Comparison of ENCODE assay signal across 2 cellular contexts in the genomic region with DNA sequence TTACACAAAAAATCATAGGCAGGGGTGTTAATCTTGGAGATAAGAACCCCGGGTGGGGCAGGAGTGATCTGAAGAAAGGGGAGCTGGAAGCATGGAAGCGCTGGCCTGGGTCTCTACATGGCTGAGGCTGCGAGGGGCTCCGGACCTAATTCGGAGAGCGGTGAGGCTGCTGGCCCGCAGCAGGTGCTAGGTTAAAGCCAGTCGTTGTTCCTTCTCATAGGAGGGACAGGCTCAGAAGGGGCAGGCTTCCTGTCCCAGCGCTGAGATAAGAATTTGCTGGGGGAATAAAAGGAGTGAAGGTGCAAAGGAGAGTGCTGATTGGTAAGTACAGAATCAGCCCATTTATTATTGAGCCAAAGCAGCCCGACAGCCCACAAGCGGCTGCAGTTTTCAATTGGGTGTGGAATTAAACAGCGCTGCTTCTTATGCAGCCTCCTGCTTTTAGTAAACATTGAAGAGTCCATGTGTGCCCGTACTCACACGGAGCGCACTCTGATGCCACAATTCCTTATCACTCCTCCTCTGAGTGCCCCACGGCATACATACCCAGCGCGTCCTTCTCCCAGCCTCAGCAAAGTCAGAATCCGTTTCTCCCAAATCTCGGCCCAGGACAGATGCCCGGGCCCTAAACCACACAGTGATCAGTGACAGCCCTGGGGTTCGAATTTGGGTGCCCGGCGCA.
TF ChIP-seq lines count a peak whose summit lies in the region.

No MANE protein-coding gene starts in this region.

TF ChIP-seq in liver, 16 proteins besides CTCF, POLR2A, EP300 and RAD21:
- no peak for TF ChIP-seq YY1 (IDR thresholded peaks at IDR 0.05)

TF ChIP-seq in HepG2, 621 proteins besides CTCF, POLR2A, EP300 and RAD21:
- no peak for TF ChIP-seq SRF (IDR thresholded peaks at IDR 0.05; ENCODE audit: low read depth, low read length)
- no peak for TF ChIP-seq KLF15 (CRISPR knock-in tag; IDR thresholded peaks at IDR 0.05; ENCODE audit: borderline replicate concordance)
- no peak for TF ChIP-seq ZBTB39 (CRISPR knock-in tag; IDR thresholded peaks at IDR 0.05)
- no peak for TF ChIP-seq TOPORS (CRISPR knock-in tag; IDR thresholded peaks at IDR 0.05)
- no peak for TF ChIP-seq NFE2 (CRISPR knock-in tag; IDR thresholded peaks at IDR 0.05)
- TF ChIP-seq NR2F2 (IDR thresholded peaks at IDR 0.05; ENCODE audit: borderline replicate concordance, low read depth), result no peak
- TF ChIP-seq ZMYM3 (CRISPR knock-in tag; IDR thresholded peaks at IDR 0.05), result no peak
- no peak for TF ChIP-seq ATF7-NPFF (CRISPR knock-in tag; IDR thresholded peaks at IDR 0.05; ENCODE audit: low read depth)
- no peak for TF ChIP-seq JDP2 (CRISPR knock-in tag; IDR thresholded peaks at IDR 0.05; ENCODE audit: borderline replicate concordance)
- TF ChIP-seq RXRA (CRISPR knock-in tag; IDR thresholded peaks at IDR 0.05), result no peak
- TF ChIP-seq CBFB (CRISPR knock-in tag; IDR thresholded peaks at IDR 0.05), result no peak
- no peak for TF ChIP-seq ZNF3 (CRISPR knock-in tag; IDR thresholded peaks at IDR 0.05)
- TF ChIP-seq ZNF710 (CRISPR knock-in tag; IDR thresholded peaks at IDR 0.05; ENCODE audit: borderline replicate concordance), result no peak
- TF ChIP-seq MTF2 (CRISPR knock-in tag; IDR thresholded peaks at IDR 0.05; ENCODE audit: borderline replicate concordance), result no peak
- no peak for TF ChIP-seq TEAD3 (CRISPR knock-in tag; optimal IDR thresholded peaks at IDR 0.05; ENCODE audit: borderline replicate concordance)
